Comparison of ENCODE assay signal across 33 cellular contexts in genomic region chr21:20265704-20266368, GRCh38.
"Had no signal": no experiment of that assay in that cellular context is flagged by ENCODE, and none has a peak within 500 bp of the region (broad histone marks: within the 10 kb centered on the region; RNA-seq: fewer than 3 reads in every experiment).

No MANE protein-coding gene starts in this region.

- H3K36me3 ChIP-seq: adrenal gland, brain microvascular endothelial cell, breast epithelium had no signal

- H3K27me3 ChIP-seq: adrenal gland, body of pancreas, brain microvascular endothelial cell, breast epithelium had no signal

- H3K4me1 ChIP-seq: adrenal gland, body of pancreas, breast epithelium had no signal

- H3K4me3 ChIP-seq: adrenal gland, body of pancreas, breast epithelium had no signal

- DNase-seq: activated B cell treated with CpG ODN at 0.5 μM for 24 hours; activated CD4-positive, alpha-beta memory T cell treated with anti-CD3 and anti-CD28 coated beads for 36 hours; activated CD4-positive, alpha-beta T cell treated with anti-CD3 and anti-CD28 coated beads for 4 hours; activated CD4-positive, alpha-beta T cell treated with anti-CD3 and anti-CD28 coated beads, Interleukin-2, amount 10 ng/mL, durations not matched to agents 24 days and 14 days; activated CD4-positive, alpha-beta T cell treated with anti-CD3 and anti-CD28 coated beads, Interleukin-2, amount 50 U/mL, for 1 hour; activated CD4-positive, alpha-beta T cell treated with anti-CD3 and anti-CD28 coated beads, Interleukin-2, amount 50 U/mL, for 4 hours; activated CD4-positive, CD25-positive, alpha-beta regulatory T cell treated with anti-CD3 and anti-CD28 coated beads, Interleukin-2, amount 50 U/mL, for 72 hours; activated CD8-positive, alpha-beta memory T cell treated with anti-CD3 and anti-CD28 coated beads, Interleukin-2, amount 50 U/mL, for 4 hours; activated CD8-positive, alpha-beta T cell treated with anti-CD3 and anti-CD28 coated beads for 36 hours; activated effector memory CD4-positive, alpha-beta T cell treated with anti-CD3 and anti-CD28 coated beads, Interleukin-2, amount 50 U/mL, for 16 hours; activated gamma-delta T cell treated with Interleukin-2 at 50 U/mL for 16 hours; activated naive CD4-positive, alpha-beta T cell; activated naive CD4-positive, alpha-beta T cell treated with anti-CD3 and anti-CD28 coated beads for 36 hours; activated naive CD4-positive, alpha-beta T cell treated with anti-CD3 and anti-CD28 coated beads, Interleukin-2, amount 50 U/mL, for 16 hours; activated naive CD8-positive, alpha-beta T cell treated with anti-CD3 and anti-CD28 coated beads for 36 hours; activated T-cell treated with anti-CD3 and anti-CD28 coated beads for 4 hours; activated T-cell treated with anti-CD3 and anti-CD28 coated beads, Interleukin-2, amount 50 U/mL, for 1 hour; activated T-cell treated with anti-CD3 and anti-CD28 coated beads, Interleukin-2, amount 50 U/mL, for 4 hours; activated T-cell treated with anti-CD3 and anti-CD28 coated beads, Interleukin-2, amount 50 U/mL, for 72 hours; adrenal gland; amniotic stem cell; aorta; body of pancreas; brain microvascular endothelial cell; central memory CD4-positive, alpha-beta T cell; T-helper 2 cell; T-helper 9 cell had no signal

- ATAC-seq: activated CD8-positive, alpha-beta T cell treated with anti-CD3 and anti-CD28 coated beads for 36 hours; activated naive CD4-positive, alpha-beta T cell treated with anti-CD3 and anti-CD28 coated beads, Interleukin-2, amount 50 U/mL, for 72 hours; activated T-cell treated with anti-CD3 and anti-CD28 coated beads, Interleukin-2, amount 50 U/mL, for 4 hours; activated T-cell treated with anti-CD3 and anti-CD28 coated beads, Interleukin-2, amount 50 U/mL, for 72 hours; activated T-helper 17 cell treated with anti-CD3 and anti-CD28 coated beads, Interleukin-2, amount 50 U/mL, for 72 hours; body of pancreas had no signal

- H3K9me3 ChIP-seq: adrenal gland, body of pancreas, breast epithelium had no signal

- FAIRE-seq: astrocyte, TTC549 had no signal

- H3K27ac ChIP-seq: adrenal gland, body of pancreas, brain microvascular endothelial cell, breast epithelium, VCaP had no signal
